In the genomic region with DNA sequence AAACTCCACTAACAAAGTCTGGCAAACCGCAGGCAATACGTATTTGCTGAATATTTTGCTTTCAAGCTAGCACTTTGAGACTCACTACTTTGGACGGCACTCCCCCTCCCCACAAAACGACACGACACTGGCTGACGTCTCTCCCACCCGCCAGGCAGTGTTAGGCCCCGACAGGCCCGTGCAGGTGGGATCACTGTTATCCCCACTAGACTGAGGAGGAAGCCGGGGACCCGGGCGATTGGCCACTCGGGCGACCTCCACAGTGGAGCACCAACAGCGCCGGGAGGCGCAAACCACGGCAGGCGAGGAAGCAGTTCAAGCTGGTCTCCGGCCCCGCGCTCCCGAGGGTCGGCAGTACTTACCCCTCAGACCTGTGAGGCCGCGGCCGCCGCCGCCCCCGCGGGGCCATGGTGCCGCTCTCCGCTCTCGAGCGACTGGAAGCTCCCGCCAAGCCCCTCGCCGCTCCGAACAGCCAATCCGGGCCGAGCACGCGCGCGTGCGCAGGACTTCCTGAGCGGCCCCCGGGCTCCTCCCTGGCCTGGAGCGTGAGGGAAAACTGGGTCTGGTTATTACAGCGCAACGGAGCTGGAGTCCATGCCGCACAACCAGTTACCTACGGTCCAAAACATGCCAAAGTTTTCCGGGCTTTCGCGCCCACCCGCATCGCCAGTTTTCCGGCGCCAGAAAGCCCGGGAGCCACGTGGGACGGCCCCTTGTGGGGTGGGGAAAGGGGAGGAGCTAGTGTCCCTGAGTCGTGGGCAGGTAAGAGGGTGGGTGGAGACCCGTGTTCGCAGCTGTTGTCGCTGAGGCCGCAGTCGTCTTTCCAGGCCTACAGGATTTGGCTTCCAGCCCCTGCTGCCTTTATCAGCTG, we compare ENCODE assay signal across 7 cellular contexts.
DNase-seq lines count a peak whose midpoint lies in the region; ATAC-seq and TF ChIP-seq lines count a peak whose summit lies in the region.

A gene with protein sequence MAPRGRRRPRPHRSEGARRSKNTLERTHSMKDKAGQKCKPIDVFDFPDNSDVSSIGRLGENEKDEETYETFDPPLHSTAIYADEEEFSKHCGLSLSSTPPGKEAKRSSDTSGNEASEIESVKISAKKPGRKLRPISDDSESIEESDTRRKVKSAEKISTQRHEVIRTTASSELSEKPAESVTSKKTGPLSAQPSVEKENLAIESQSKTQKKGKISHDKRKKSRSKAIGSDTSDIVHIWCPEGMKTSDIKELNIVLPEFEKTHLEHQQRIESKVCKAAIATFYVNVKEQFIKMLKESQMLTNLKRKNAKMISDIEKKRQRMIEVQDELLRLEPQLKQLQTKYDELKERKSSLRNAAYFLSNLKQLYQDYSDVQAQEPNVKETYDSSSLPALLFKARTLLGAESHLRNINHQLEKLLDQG (minus strand): TSS at position 443 of the 871 bp plus-strand sequence. CDS start 34 bp downstream, at position 409.

- DNase-seq in NCI-H2081 (lab: John Stamatoyannopoulos, UW) = peak; percentile 96 to 98
- peak; percentile 70 for DNase-seq in T1000 (lab: John Stamatoyannopoulos, UW)
- DNase-seq in astrocyte of the spinal cord (ENCODE audit: low read depth, low spot score) = peak; percentile 99
- peak; percentile 96 for DNase-seq in hippocampal formation (lab: John Stamatoyannopoulos, UW)
- DNase-seq in retina = peak; percentile 99

- H3K4me3 ChIP-seq in astrocyte of the spinal cord (ENCODE audit: low read depth, low read length) = peak within 1 kb of the TSS; percentile 93

- ATAC-seq in GM18508 (IDR thresholded peaks at IDR 0.05; ENCODE audit: insufficient read depth, unreplicated experiment) (peak; percentile 93), HG03025 (IDR thresholded peaks at IDR 0.05; ENCODE audit: low FRiP score, unreplicated experiment) (peak; percentile 94)

- in situ Hi-C loops in astrocyte of the spinal cord (cut with HindIII; ENCODE audit: low sequenced_read_pairs) = no loop called here

- TF ChIP-seq CTCF in astrocyte of the spinal cord (IDR thresholded peaks at IDR 0.05; ENCODE audit: low read depth, low read length) = no peak

Comparison
In these comparisons a context has a peak if more than half of its experiments do, and no peak if none do; other contexts are left out.
1. Peak in every context shown above with its lines: DNase-seq, ATAC-seq and H3K4me3 ChIP-seq.